ENCODE assay signal across 7 cellular contexts in genomic region chr9:129626944-129627297, GRCh38. TPM values are rescaled to one million over a fixed set of nuclear protein-coding genes. Genes with fewer than 3 reads are reported as not detected.
DNase-seq lines count a peak whose midpoint lies in the region; ATAC-seq lines count a peak whose summit lies in the region.

No MANE protein-coding gene starts in this region.

- ATAC-seq in GM18870 (IDR thresholded peaks at IDR 0.05; ENCODE audit: unreplicated experiment) (peak; percentile 3), left lobe of liver (no peak)

- peaks cover 32% of the 10 kb centered on the region for H3K36me3 ChIP-seq in KOPT-K1 (ENCODE audit: insufficient read depth, low read length)
- H3K36me3 ChIP-seq in iPS-20b (ENCODE audit: insufficient read depth, low read depth, low read length) = peaks cover 23% of the 10 kb centered on the region

- peak; percentile 74 for DNase-seq in amniotic epithelial cell (ENCODE audit: low read depth)
- no peak for DNase-seq in substantia nigra (lab: John Stamatoyannopoulos, UW)
- DNase-seq in left lobe of liver (ENCODE audit: low spot score) = no peak
- DNase-seq in putamen (ENCODE audit: low spot score) = no peak

- peaks cover 2% of the 10 kb centered on the region for H3K27me3 ChIP-seq in iPS-20b (ENCODE audit: insufficient read depth, low read length)

- H3K9me3 ChIP-seq in KOPT-K1 (ENCODE audit: insufficient read depth, low read length, poor library complexity, severe bottlenecking) (no peaks in the 10 kb centered on the region), iPS-20b (ENCODE audit: insufficient read depth, low read depth, low read length) (no peaks in the 10 kb centered on the region)

- peak overlapping the region; percentile 90 for H3K9ac ChIP-seq in iPS-20b (ENCODE audit: low read depth, low read length)

- H3K4me1 ChIP-seq in iPS-20b (ENCODE audit: insufficient read depth, low read length) = peaks cover 12% of the 10 kb centered on the region

- H3K27ac ChIP-seq in KOPT-K1 (ENCODE audit: low read depth, low read length, poor library complexity, severe bottlenecking) = peak overlapping the region; percentile 83
- no peak overlapping the region for H3K27ac ChIP-seq in iPS-20b (ENCODE audit: low read length)
- H3K27ac ChIP-seq in substantia nigra (ENCODE audit: low read depth, low read length, poor library complexity, severe bottlenecking) = peak overlapping the region; percentile 89

- H3K4me3 ChIP-seq in iPS-20b (ENCODE audit: low read length) = peak overlapping the region; percentile 85

RNA-seq across cellular contexts. Expression of gene NTMT1, which starts 1.0 kb away (rescaled TPM):
- total RNA-seq in left lobe of liver = 19.9 TPM

RNA-seq across cellular contexts. Expression of gene C9orf50, which starts 6.0 kb away (rescaled TPM):
- not detected for total RNA-seq in left lobe of liver

RNA-seq across cellular contexts. Expression of gene ASB6, which starts 15.0 kb away (rescaled TPM):
- 6.6 TPM for total RNA-seq in left lobe of liver

RNA-seq across cellular contexts. Expression of gene PRRX2, which starts 38.5 kb away (rescaled TPM):
- not detected for total RNA-seq in left lobe of liver
